Comparison of ENCODE assay signal across 28 cellular contexts in the genomic region with DNA sequence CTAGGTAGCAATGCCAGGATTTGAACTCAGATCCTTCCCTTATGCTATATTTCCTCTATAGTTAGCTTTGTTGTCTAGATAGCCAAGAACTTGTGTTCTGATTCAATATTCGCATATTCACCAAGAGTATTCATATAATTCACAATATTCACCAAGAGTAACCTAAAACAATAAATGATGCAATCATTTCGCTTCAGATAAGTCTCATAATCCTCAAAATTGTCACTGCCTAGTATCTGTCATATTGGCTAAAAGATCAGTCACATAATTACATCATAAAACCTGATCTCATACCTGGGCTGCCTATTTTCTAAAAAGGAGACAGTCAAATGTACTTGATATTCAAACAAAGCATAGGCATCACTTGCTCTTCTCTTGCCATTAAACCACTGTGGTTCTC.
"Had no signal": no experiment of that assay in that cellular context is flagged by ENCODE, and none has a peak within 500 bp of the region (broad histone marks: within the 10 kb centered on the region; RNA-seq: fewer than 3 reads in every experiment).

No MANE protein-coding gene starts in this region.

- H3K4me2 ChIP-seq: neural progenitor cell, smooth muscle cell had no signal

- H3K9ac ChIP-seq: neural progenitor cell, parathyroid adenoma had no signal

- H3K36me3 ChIP-seq: neural progenitor cell, ovary, spleen, suprapubic skin, tibial artery, transverse colon, upper lobe of right lung, uterus had no signal

- DNase-seq: natural killer cell; occipital lobe; ovary; posterior cingulate gyrus; psoas muscle; right cardiac atrium; spleen; stimulated activated CD4-positive, alpha-beta T cell treated with anti-CD3 and anti-CD28 coated beads, Interleukin-12 subunit alpha, Interleukin-12 subunit beta, amount 100 ng/mL, for 4 hours; stimulated activated CD4-positive, alpha-beta T cell treated with anti-CD3 and anti-CD28 coated beads, Interleukin-1b, Interleukin-23, amount 100 ng/mL, for 48 hours; stimulated activated CD4-positive, alpha-beta T cell treated with anti-CD3 and anti-CD28 coated beads, Interleukin-4, amount 100 ng/mL, for 1 hour; stimulated activated CD4-positive, alpha-beta T cell treated with anti-CD3 and anti-CD28 coated beads, Interleukin-4, amount 100 ng/mL, for 4 hours; stimulated activated CD8-positive, alpha-beta memory T cell treated with anti-CD3 and anti-CD28 coated beads, Interleukin-4, amount 100 ng/mL, for 48 hours; stimulated activated naive CD4-positive, alpha-beta T cell; stimulated activated naive CD8-positive, alpha-beta T cell treated with anti-CD3 and anti-CD28 coated beads, Interleukin-15, amount 100 ng/mL, for 72 hours; stimulated activated naive CD8-positive, alpha-beta T cell treated with anti-CD3 and anti-CD28 coated beads, Interleukin-15, Interleukin-2, amounts not matched to agents 100 U/mL and 50 U/mL, for 24 hours; substantia nigra; testis; tibial artery; transverse colon; upper lobe of right lung; uterus had no signal

- H3K27ac ChIP-seq: neural progenitor cell, ovary, parathyroid adenoma, psoas muscle, skin epidermis, spleen, suprapubic skin, testis, tibial artery, transverse colon, upper lobe of right lung, uterus had no signal

- H2AFZ ChIP-seq: neural progenitor cell, parathyroid adenoma had no signal

- H3K9me3 ChIP-seq: psoas muscle, suprapubic skin, testis had no signal

- H3K27me3 ChIP-seq: neural progenitor cell, ovary, spleen, suprapubic skin, testis, tibial artery, transverse colon, upper lobe of right lung, uterus had no signal

- ATAC-seq: natural killer cell; psoas muscle; right cardiac atrium; sciatic nerve; stimulated activated memory B cell treated with anti-CD40 and anti-IgM and Interleukin-4, amounts not matched to agents 10 μg/mL and 1 μg/mL and 100 μg/mL, for 72 hours; stimulated activated naive CD8-positive, alpha-beta T cell treated with anti-CD3 and anti-CD28 coated beads, Interleukin-15, amount 100 ng/mL, for 72 hours; stimulated activated naive CD8-positive, alpha-beta T cell treated with anti-CD3 and anti-CD28 coated beads, Interleukin-15, Interleukin-2, amounts not matched to agents 100 U/mL and 50 U/mL, for 24 hours; upper lobe of right lung had no signal

- H3K79me2 ChIP-seq: parathyroid adenoma had no signal

- H3K4me1 ChIP-seq: neural progenitor cell, parathyroid adenoma, psoas muscle, spleen, suprapubic skin, testis, tibial artery, transverse colon, upper lobe of right lung, uterus had no signal

- H3K4me3 ChIP-seq: neural progenitor cell, ovary, psoas muscle, skin epidermis, smooth muscle cell, spleen, suprapubic skin, testis, tibial artery, transverse colon, upper lobe of right lung, uterus had no signal
